ENCODE assay signal across 28 cellular contexts in the genomic region with DNA sequence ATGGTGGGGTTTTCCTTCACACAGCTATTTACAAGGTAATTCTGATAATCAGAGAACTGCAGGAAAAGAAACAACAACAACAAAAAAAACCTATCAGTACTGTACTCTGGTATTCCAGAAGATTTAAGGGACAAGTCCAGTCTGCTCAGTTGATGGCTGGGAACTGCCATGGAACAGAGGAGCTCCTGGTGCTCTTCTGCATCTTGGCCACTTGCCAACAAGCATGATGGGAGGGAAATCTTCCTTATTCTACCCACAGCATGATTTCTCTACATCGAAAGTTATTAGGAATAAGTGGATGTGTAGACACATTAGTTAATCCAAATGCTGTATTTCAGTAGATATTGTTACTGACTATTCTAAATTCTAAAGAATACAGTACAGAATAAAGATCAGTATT. TPM values are rescaled to one million over a fixed set of nuclear protein-coding genes. Genes with fewer than 3 reads are reported as not detected.
DNase-seq lines count a peak whose midpoint lies in the region; ATAC-seq and TF ChIP-seq lines count a peak whose summit lies in the region.
"Had no signal": no experiment of that assay in that cellular context is flagged by ENCODE, and none has a peak within 500 bp of the region (broad histone marks: within the 10 kb centered on the region; RNA-seq: fewer than 3 reads in every experiment).

No MANE protein-coding gene starts in this region.

- H3K27ac Mint-ChIP-seq in activated naive CD8-positive, alpha-beta T cell = peak overlapping the region; percentile 51
- no peak overlapping the region for H3K27ac Mint-ChIP-seq in activated naive CD8-positive, alpha-beta T cell treated with anti-CD3 and anti-CD28 coated beads for 36 hours
- peak overlapping the region; percentile 71 for H3K27ac Mint-ChIP-seq in activated T-helper 17 cell treated with anti-CD3 and anti-CD28 coated beads, Interleukin-2, amount 50 U/mL, for 72 hours

- no peaks in the 10 kb centered on the region for H3K9me3 Mint-ChIP-seq in activated naive CD8-positive, alpha-beta T cell (ENCODE audit: low read depth)
- no peaks in the 10 kb centered on the region for H3K9me3 Mint-ChIP-seq in activated naive CD8-positive, alpha-beta T cell treated with anti-CD3 and anti-CD28 coated beads for 36 hours
- no peaks in the 10 kb centered on the region for H3K9me3 Mint-ChIP-seq in activated T-helper 17 cell treated with anti-CD3 and anti-CD28 coated beads, Interleukin-2, amount 50 U/mL, for 72 hours
- H3K9me3 Mint-ChIP-seq: activated T-helper 2 cell treated with anti-CD3 and anti-CD28 coated beads, Interferon-gamma antibody, Interleukin-2, Interleukin-4, amounts not matched to agents 10 μg/mL and 5 μg/mL and 100 μg/mL, durations not matched to agents 14 hours and 24 hours and 36 hours; neural crest cell; T-helper 1 cell treated with Interleukin-12 subunit alpha and Interleukin-12 subunit beta and Interleukin-4 antibody, amounts not matched to agents 30 μg/mL and 1 μg/mL, for 36 hours had no signal

- no peak overlapping the region for H3K4me3 ChIP-seq in foreskin fibroblast (ENCODE audit: low read depth in 1 of 2, low read length in 2 of 2)
- H3K4me3 ChIP-seq: ascending aorta, colonic mucosa, ovary, suprapubic skin, upper lobe of right lung had no signal

- peaks cover 22% of the 10 kb centered on the region for H3K4me1 Mint-ChIP-seq in activated naive CD8-positive, alpha-beta T cell (ENCODE audit: low read depth)
- H3K4me1 Mint-ChIP-seq in activated naive CD8-positive, alpha-beta T cell treated with anti-CD3 and anti-CD28 coated beads for 36 hours = peaks cover 32% of the 10 kb centered on the region
- peaks cover 29% of the 10 kb centered on the region for H3K4me1 Mint-ChIP-seq in activated T-helper 17 cell treated with anti-CD3 and anti-CD28 coated beads, Interleukin-2, amount 50 U/mL, for 72 hours

- ATAC-seq in activated T-helper 17 cell treated with anti-CD3 and anti-CD28 coated beads, Interleukin-2, amount 50 U/mL, for 72 hours (replicated peaks) = no peak
- ATAC-seq: left colon, PC-3, upper lobe of right lung had no signal

- DNase-seq in NCI-H1436 (lab: John Stamatoyannopoulos, UW) (peak; percentile 19), NCI-H1436 treated with DMSO at 0.1 percent for 48 hours (lab: John Stamatoyannopoulos, UW) (no peak), foreskin fibroblast (no peak), NCI-H774 (lab: John Stamatoyannopoulos, UW) (no peak), T1000 (lab: John Stamatoyannopoulos, UW) (no peak)
- DNase-seq in activated naive CD8-positive, alpha-beta T cell treated with anti-CD3 and anti-CD28 coated beads for 36 hours = no peak
- DNase-seq: activated CD4-positive, alpha-beta T cell treated with anti-CD3 and anti-CD28 coated beads, Interleukin-2, amount 50 U/mL, for 4 hours; activated CD8-positive, alpha-beta memory T cell treated with anti-CD3 and anti-CD28 coated beads, Interleukin-2, amount 50 U/mL, for 48 hours; colonic mucosa; effector CD4-positive, alpha-beta T cell; hypothalamus; KBM-7; left colon; NCI-H1092 treated with DMSO at 0.1 percent for 48 hours; NCI-H2029 treated with DMSO at 0.1 percent for 48 hours; NCI-H446 treated with DMSO at 0.1 percent for 48 hours; ovary; PC-3; stimulated activated naive CD4-positive, alpha-beta T cell; upper lobe of right lung had no signal

- H3K4me3 Mint-ChIP-seq in activated naive CD8-positive, alpha-beta T cell = no peak overlapping the region
- no peak overlapping the region for H3K4me3 Mint-ChIP-seq in activated naive CD8-positive, alpha-beta T cell treated with anti-CD3 and anti-CD28 coated beads for 36 hours
- no peak overlapping the region for H3K4me3 Mint-ChIP-seq in activated T-helper 17 cell treated with anti-CD3 and anti-CD28 coated beads, Interleukin-2, amount 50 U/mL, for 72 hours
- H3K4me3 Mint-ChIP-seq: neural crest cell; T-helper 1 cell treated with Interleukin-12 subunit alpha and Interleukin-12 subunit beta and Interleukin-4 antibody, amounts not matched to agents 30 μg/mL and 1 μg/mL, for 36 hours had no signal

- peaks cover 9% of the 10 kb centered on the region for H3K36me3 Mint-ChIP-seq in activated naive CD8-positive, alpha-beta T cell
- peaks cover 36% of the 10 kb centered on the region for H3K36me3 Mint-ChIP-seq in activated naive CD8-positive, alpha-beta T cell treated with anti-CD3 and anti-CD28 coated beads for 36 hours
- H3K36me3 Mint-ChIP-seq in activated T-helper 17 cell treated with anti-CD3 and anti-CD28 coated beads, Interleukin-2, amount 50 U/mL, for 72 hours (ENCODE audit: low read depth) = peaks cover 100% of the 10 kb centered on the region

- H3K27me3 Mint-ChIP-seq in activated naive CD8-positive, alpha-beta T cell = no peaks in the 10 kb centered on the region
- H3K27me3 Mint-ChIP-seq in activated naive CD8-positive, alpha-beta T cell treated with anti-CD3 and anti-CD28 coated beads for 36 hours = no peaks in the 10 kb centered on the region
- no peaks in the 10 kb centered on the region for H3K27me3 Mint-ChIP-seq in activated T-helper 17 cell treated with anti-CD3 and anti-CD28 coated beads, Interleukin-2, amount 50 U/mL, for 72 hours

- TF ChIP-seq CTCF in foreskin fibroblast (IDR thresholded peaks at IDR 0.05; ENCODE audit: low read depth, low read length) = no peak

RNA-seq across cellular contexts. Expression of gene RASGRP1, which starts 51.7 kb away (rescaled TPM):
- total RNA-seq in activated naive CD8-positive, alpha-beta T cell treated with anti-CD3 and anti-CD28 coated beads for 36 hours = 10 to 100 TPM; 42.7 to 46.6 TPM
- total RNA-seq in activated T-helper 17 cell treated with anti-CD3 and anti-CD28 coated beads, Interleukin-2, amount 50 U/mL, for 72 hours = 100 to 1,000 TPM; 118 to 164 TPM
- total RNA-seq: ascending aorta, MCF 10A, PC-3 had no signal

RNA-seq across cellular contexts. Expression of gene FAM98B, which starts 59.0 kb away (rescaled TPM):
- 10 to 100 TPM; 54.9 to 59.3 TPM for total RNA-seq in activated naive CD8-positive, alpha-beta T cell treated with anti-CD3 and anti-CD28 coated beads for 36 hours
- total RNA-seq in activated T-helper 17 cell treated with anti-CD3 and anti-CD28 coated beads, Interleukin-2, amount 50 U/mL, for 72 hours = 10 to 100 TPM; 28.5 to 44.5 TPM
